8 cellular contexts compared by ENCODE assay signal in the genomic region with DNA sequence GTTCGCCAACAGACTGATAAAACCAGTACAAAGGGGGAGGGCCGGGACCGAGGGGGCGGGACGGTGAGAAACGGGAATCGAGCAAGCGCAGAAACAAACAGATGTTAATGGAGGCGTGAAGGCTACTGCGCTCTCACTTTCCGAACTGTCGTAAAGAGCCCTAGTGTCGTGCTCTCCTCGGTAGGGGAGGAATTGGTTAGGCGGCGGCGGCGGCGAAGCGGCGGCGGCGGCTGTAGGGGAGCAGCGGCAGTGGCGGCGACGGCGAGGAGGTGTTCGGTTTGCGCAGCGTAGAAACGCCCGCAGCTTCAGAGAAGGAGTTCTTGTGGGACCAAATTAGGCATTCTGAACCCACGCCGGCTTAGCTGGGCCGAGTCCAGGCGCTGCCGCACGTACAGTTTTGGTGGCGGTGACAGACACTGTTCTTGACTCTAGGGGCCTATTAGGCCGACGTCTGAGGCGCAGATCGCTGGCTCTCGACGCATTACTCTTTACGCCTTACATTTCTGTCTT. TPM values are rescaled to one million over a fixed set of nuclear protein-coding genes. Genes with fewer than 3 reads are reported as not detected.
DNase-seq lines count a peak whose midpoint lies in the region; ATAC-seq and TF ChIP-seq lines count a peak whose summit lies in the region.

RNF111 (plus strand) TSS at position 163 of the 510 bp plus-strand sequence. CDS start 43,160 bp downstream, outside the sequence.

- H4K20me1 ChIP-seq in PC-3 (ENCODE audit: low read length) = peaks cover 12% of the 10 kb centered on the region; the same call in 1 of the 2 replicates

- peak within 1 kb of the TSS; percentile 97 for H3K4me3 ChIP-seq in PC-3 (ENCODE audit: low read length)
- H3K4me3 ChIP-seq in epithelial cell of proximal tubule (ENCODE audit: low read depth, low read length) = peak within 1 kb of the TSS; percentile 89

- H3K36me3 ChIP-seq in PC-3 (ENCODE audit: low read depth, low read length) = 0 out of 2 replicates have a peak, but pooled peaks cover 5% of the 10 kb centered on the region

- H3K79me2 ChIP-seq in PC-3 (ENCODE audit: low read length) = peaks cover 51% of the 10 kb centered on the region

- TF ChIP-seq CTCF in PC-3 (conservative IDR thresholded peaks at IDR 0.05; ENCODE audit: low read depth, low read length) = no peak
- no peak for TF ChIP-seq CTCF in epithelial cell of proximal tubule (conservative IDR thresholded peaks at IDR 0.05; ENCODE audit: low read depth, low read length)

- no peaks in the 10 kb centered on the region for H3F3A ChIP-seq in PC-3 (ENCODE audit: low read length, unreplicated experiment)

- H3K4me2 ChIP-seq in PC-3 (ENCODE audit: low read length) = peak within 1 kb of the TSS; percentile 88

- H3K9ac ChIP-seq in PC-3 (ENCODE audit: low read length) = peak within 1 kb of the TSS; percentile 88

- H3K27me3 ChIP-seq in PC-3 (ENCODE audit: low read length) = no peaks in the 10 kb centered on the region

- intact Hi-C loops in PC-3 (cut with micrococcal nuclease) = loop anchor here (2.0 to 5.0 kb wide), 2 partner anchors 25 to 120 kb away; partner anchors contain the start of gene CCNB2

- H3K4me1 ChIP-seq in PC-3 (ENCODE audit: insufficient read depth, low read length) = peaks cover 6% of the 10 kb centered on the region; the same call in 1 of the 2 replicates

- ATAC-seq in GM21528 (IDR thresholded peaks at IDR 0.05; ENCODE audit: low FRiP score, unreplicated experiment) (peak; percentile 80), PC-3 (peak; percentile 88)

- 0 out of 2 replicates have a peak, but pooled peaks have one; percentile 34 for TF ChIP-seq EP300 in Ishikawa (IDR thresholded peaks at IDR 0.05; ENCODE audit: borderline replicate concordance)

- DNase-seq in DMS 273 (lab: John Stamatoyannopoulos, UW; ENCODE audit: unreplicated experiment) (peak; percentile 96), PC-3 (peak; percentile 91), activated T-cell treated with anti-CD3 and anti-CD28 coated beads for 48 hours (ENCODE audit: low read depth) (peak; percentile 82), epithelial cell of proximal tubule (ENCODE audit: low read depth) (peak; percentile 75), mucosa of gallbladder (ENCODE audit: low spot score) (peak; percentile 95)
- DNase-seq in stimulated activated CD8-positive, alpha-beta memory T cell treated with anti-CD3 and anti-CD28 coated beads, Interleukin-4, amount 100 ng/mL, for 4 hours (ENCODE audit: low read depth in 2 of 2, low spot score in 1 of 2) = peak; percentile 81 to 82

- peak within 1 kb of the TSS; percentile 98 for H2AFZ ChIP-seq in PC-3 (ENCODE audit: low read length)

- H3K9me3 ChIP-seq in PC-3 (ENCODE audit: low read length) = no peaks in the 10 kb centered on the region

- H3K9me2 ChIP-seq in PC-3 (replicated peaks; ENCODE audit: low read length) = no peaks in the 10 kb centered on the region

- BruUV-seq in PC-3 (replicated peaks; lab: Mats Ljungman, UMichigan) = no TSS peak

- H3K27ac ChIP-seq in PC-3 (ENCODE audit: low read length) = peak within 1 kb of the TSS; percentile 51

- TF ChIP-seq RAD21 in Ishikawa (IDR thresholded peaks at IDR 0.05; ENCODE audit: low read depth) = no peak

- POLR2A ChIA-PET in PC-3 (lab: Charles Lee; ENCODE audit: unreplicated experiment) = no interaction called here

- CTCF ChIA-PET in PC-3 (lab: Charles Lee) = no interaction called here

TF ChIP-seq in Ishikawa, 13 proteins besides CTCF, POLR2A, EP300 and RAD21:
- TF ChIP-seq TAF1 (IDR thresholded peaks at IDR 0.05; ENCODE audit: low read depth) (peak; percentile 80), REST (IDR thresholded peaks at IDR 0.05; ENCODE audit: low read depth) (no peak), MAX (IDR thresholded peaks at IDR 0.05) (0 out of 2 replicates have a peak, but pooled peaks have one; percentile 44), EGR1 (IDR thresholded peaks at IDR 0.05) (no peak), YY1 (IDR thresholded peaks at IDR 0.05; ENCODE audit: low read depth) (peak; percentile 80), CEBPB (IDR thresholded peaks at IDR 0.05) (no peak), ZBTB7A (IDR thresholded peaks at IDR 0.05; ENCODE audit: low read depth) (no peak), FOXM1 (IDR thresholded peaks at IDR 0.05; ENCODE audit: borderline replicate concordance, low read depth) (no peak), CREB1 (IDR thresholded peaks at IDR 0.05; ENCODE audit: low read depth) (peak; percentile 18; the same call in 1 of the 2 replicates), NFIC (IDR thresholded peaks at IDR 0.05) (no peak)
- TF ChIP-seq, protein P1, sequence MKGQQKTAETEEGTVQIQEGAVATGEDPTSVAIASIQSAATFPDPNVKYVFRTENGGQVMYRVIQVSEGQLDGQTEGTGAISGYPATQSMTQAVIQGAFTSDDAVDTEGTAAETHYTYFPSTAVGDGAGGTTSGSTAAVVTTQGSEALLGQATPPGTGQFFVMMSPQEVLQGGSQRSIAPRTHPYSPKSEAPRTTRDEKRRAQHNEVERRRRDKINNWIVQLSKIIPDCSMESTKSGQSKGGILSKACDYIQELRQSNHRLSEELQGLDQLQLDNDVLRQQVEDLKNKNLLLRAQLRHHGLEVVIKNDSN (IDR thresholded peaks at IDR 0.05) = no peak
TF ChIP-seq in Ishikawa: peak in this region for 4.

RNA-seq across cellular contexts. Expression of gene RNF111, which starts in this region (rescaled TPM):
- 13.3 and 18.3 TPM in 2 replicates for total RNA-seq in PC-3 (2014; rRNA removed)
- total RNA-seq in epithelial cell of proximal tubule = 8.5 and 10.4 TPM in 2 replicates
- 34.5 TPM for total RNA-seq in mucosa of gallbladder

Comparison
In these comparisons a context has a peak if more than half of its experiments do, and no peak if none do; other contexts are left out.
1. Peak in every context shown above with its lines: DNase-seq, ATAC-seq, H3K4me3 ChIP-seq and H3K27ac ChIP-seq.